8 cellular contexts compared by ENCODE assay signal in genomic region chr10:134205-134742, GRCh38. TPM values are rescaled to one million over a fixed set of nuclear protein-coding genes. Genes with fewer than 3 reads are reported as not detected.
DNase-seq lines count a peak whose midpoint lies in the region; ATAC-seq and TF ChIP-seq lines count a peak whose summit lies in the region.

No MANE protein-coding gene starts in this region.

- intact Hi-C loops in CD4-positive, alpha-beta memory T cell (cut with micrococcal nuclease), result loop anchor here (1.0 to 2.0 kb wide), 2 partner anchors 57 to 336 kb away; no protein-coding TSS in a partner anchor
- intact Hi-C loops in uterus (cut with DNase I; ENCODE audit: low total_unique reads), result no loop called here

- DNase-seq in CD4-positive, alpha-beta memory T cell, result peak in 4 of 5 donors; percentile 29 to 41 (median 36)
- DNase-seq in SJCRH30, result no peak
- no peak for DNase-seq in uterus
- no peak for DNase-seq in SKM-1 (lab: John Stamatoyannopoulos, UW; ENCODE audit: unreplicated experiment)

- no peaks in the 10 kb centered on the region for H3K9me3 Mint-ChIP-seq in CD4-positive, alpha-beta memory T cell

- H3K27ac Mint-ChIP-seq in CD4-positive, alpha-beta memory T cell, result peak overlapping the region; percentile 80 to 93 (median 90)

- CTCF ChIA-PET in CD4-positive, alpha-beta memory T cell (lab: Charles Lee; ENCODE audit: partially characterized antibody), result no interaction called here

- no peak for TF ChIP-seq CTCF in uterus (IDR thresholded peaks at IDR 0.05)

- TF ChIP-seq POLR2A in uterus (IDR thresholded peaks at IDR 0.05), result no peak

- ATAC-seq in GM18909 (IDR thresholded peaks at IDR 0.05; ENCODE audit: poor library complexity, unreplicated experiment), result peak; percentile 28
- ATAC-seq in HG03135 (IDR thresholded peaks at IDR 0.05; ENCODE audit: unreplicated experiment), result peak; percentile 15

- H3K4me1 Mint-ChIP-seq in CD4-positive, alpha-beta memory T cell, result peaks cover 26 to 50% (median 31%) of the 10 kb centered on the region in 4 donors

- POLR2A ChIA-PET in CD4-positive, alpha-beta memory T cell (lab: Charles Lee; ENCODE audit: partially characterized antibody), result interaction anchor here (1.3 kb wide), 1 partner anchor 350 kb away, joined by 3 read pairs; no protein-coding TSS in a partner anchor

- H3K4me3 ChIP-seq in CD4-positive, alpha-beta memory T cell (ENCODE audit: low read length in 2 of 2), result peak overlapping the region; percentile 63
- H3K4me3 ChIP-seq in SJCRH30, result peak overlapping the region; percentile 84
- H3K4me3 ChIP-seq in duodenal mucosa (ENCODE audit: low read depth in 1 of 2, low read length in 2 of 2), result peak overlapping the region; percentile 80 to 92
- H3K4me3 ChIP-seq in mucosa of stomach (ENCODE audit: low read length), result peak overlapping the region; percentile 64
- H3K4me3 ChIP-seq in uterus, result peak overlapping the region; percentile 61 to 94

- H3K27me3 Mint-ChIP-seq in CD4-positive, alpha-beta memory T cell, result no peaks in the 10 kb centered on the region

- no peaks in the 10 kb centered on the region for H3K36me3 ChIP-seq in CD4-positive, alpha-beta memory T cell (ENCODE audit: insufficient read depth, low read length)
- H3K36me3 ChIP-seq in SJCRH30 (no peaks in the 10 kb centered on the region), duodenal mucosa (ENCODE audit: control insufficient read depth in 1 of 2, insufficient read depth in 2 of 2, low read length in 2 of 2) (no peaks in the 10 kb centered on the region), mucosa of stomach (ENCODE audit: control insufficient read depth, insufficient read depth, low read length) (no peaks in the 10 kb centered on the region), uterus (no peaks in the 10 kb centered on the region)

- H3K9ac ChIP-seq in duodenal mucosa (ENCODE audit: low read depth in 1 of 2, low read length in 2 of 2) (peak overlapping the region; percentile 57 to 73), mucosa of stomach (ENCODE audit: low read length) (peak overlapping the region; percentile 71)

- no peaks in the 10 kb centered on the region for H3K9me3 ChIP-seq in CD4-positive, alpha-beta memory T cell (ENCODE audit: control insufficient read depth in 1 of 2, low read length in 2 of 2)
- H3K9me3 ChIP-seq in SJCRH30 (replicated peaks) (no peaks in the 10 kb centered on the region), duodenal mucosa (ENCODE audit: control insufficient read depth in 1 of 2, low read length in 2 of 2) (no peaks in the 10 kb centered on the region), mucosa of stomach (ENCODE audit: control insufficient read depth, low read length) (no peaks in the 10 kb centered on the region), uterus (no peaks in the 10 kb centered on the region)

- peaks cover 0 to 11% of the 10 kb centered on the region in 2 donors for H3K36me3 Mint-ChIP-seq in CD4-positive, alpha-beta memory T cell

- peaks cover 32% of the 10 kb centered on the region for H3K4me1 ChIP-seq in CD4-positive, alpha-beta memory T cell (ENCODE audit: insufficient read depth, low read length)
- H3K4me1 ChIP-seq in SJCRH30 (peaks cover 3% of the 10 kb centered on the region), duodenal mucosa (ENCODE audit: control insufficient read depth in 1 of 2, insufficient read depth in 2 of 2, low read length in 2 of 2) (peaks cover 16 to 21% of the 10 kb centered on the region in 2 donors), mucosa of stomach (ENCODE audit: control insufficient read depth, insufficient read depth, low read length) (peaks cover 12% of the 10 kb centered on the region), uterus (peaks cover 5 to 9% of the 10 kb centered on the region in 2 donors)

- H3K27me3 ChIP-seq in CD4-positive, alpha-beta memory T cell (ENCODE audit: insufficient read depth, low read length), result no peaks in the 10 kb centered on the region
- H3K27me3 ChIP-seq in SJCRH30 (no peaks in the 10 kb centered on the region), duodenal mucosa (ENCODE audit: control insufficient read depth in 1 of 2, insufficient read depth in 2 of 2, low read length in 2 of 2) (no peaks in the 10 kb centered on the region), mucosa of stomach (ENCODE audit: control insufficient read depth, insufficient read depth, low read length) (no peaks in the 10 kb centered on the region), uterus (no peaks in the 10 kb centered on the region)

- peak overlapping the region; percentile 80 for H3K27ac ChIP-seq in CD4-positive, alpha-beta memory T cell (ENCODE audit: low read depth, low read length)
- H3K27ac ChIP-seq in SJCRH30 (peak overlapping the region; percentile 67), duodenal mucosa (ENCODE audit: low read depth, low read length) (peak overlapping the region; percentile 91), uterus (peak overlapping the region; percentile 99)

- peak overlapping the region; percentile 89 to 96 (median 91) for H3K4me3 Mint-ChIP-seq in CD4-positive, alpha-beta memory T cell

RNA-seq across cellular contexts. Expression of gene ZMYND11, which starts 1.0 kb away (rescaled TPM):
- 10 to 100 TPM; 61.1 to 63.2 TPM for total RNA-seq in CD4-positive, alpha-beta memory T cell
- polyA plus RNA-seq in CD4-positive, alpha-beta memory T cell, result 10 to 100 TPM; 26.6 to 43.0 TPM
- 32.6 and 34.9 TPM in 2 replicates for total RNA-seq in SJCRH30 (2014; rRNA removed; shearing (Covaris generic))
- 100 to 1,000 TPM in 2 of 4 donors, 10 to 100 TPM in 2; 54.1 to 122 (median 104) TPM for total RNA-seq in uterus

Comparison
In these comparisons a context has a peak if more than half of its experiments do, and no peak if none do; other contexts are left out.
1. DNase-seq: peak in CD4-positive, alpha-beta memory T cell (4 of 5); none in SJCRH30 (0 of 2), uterus (0 of 2) and SKM-1 (single experiment).
2. Peak in every context shown above with its lines, with median percentiles within 50 percentile points of each other: H3K27ac ChIP-seq and H3K4me3 ChIP-seq.